11 cellular contexts compared by ENCODE assay signal in the genomic region with DNA sequence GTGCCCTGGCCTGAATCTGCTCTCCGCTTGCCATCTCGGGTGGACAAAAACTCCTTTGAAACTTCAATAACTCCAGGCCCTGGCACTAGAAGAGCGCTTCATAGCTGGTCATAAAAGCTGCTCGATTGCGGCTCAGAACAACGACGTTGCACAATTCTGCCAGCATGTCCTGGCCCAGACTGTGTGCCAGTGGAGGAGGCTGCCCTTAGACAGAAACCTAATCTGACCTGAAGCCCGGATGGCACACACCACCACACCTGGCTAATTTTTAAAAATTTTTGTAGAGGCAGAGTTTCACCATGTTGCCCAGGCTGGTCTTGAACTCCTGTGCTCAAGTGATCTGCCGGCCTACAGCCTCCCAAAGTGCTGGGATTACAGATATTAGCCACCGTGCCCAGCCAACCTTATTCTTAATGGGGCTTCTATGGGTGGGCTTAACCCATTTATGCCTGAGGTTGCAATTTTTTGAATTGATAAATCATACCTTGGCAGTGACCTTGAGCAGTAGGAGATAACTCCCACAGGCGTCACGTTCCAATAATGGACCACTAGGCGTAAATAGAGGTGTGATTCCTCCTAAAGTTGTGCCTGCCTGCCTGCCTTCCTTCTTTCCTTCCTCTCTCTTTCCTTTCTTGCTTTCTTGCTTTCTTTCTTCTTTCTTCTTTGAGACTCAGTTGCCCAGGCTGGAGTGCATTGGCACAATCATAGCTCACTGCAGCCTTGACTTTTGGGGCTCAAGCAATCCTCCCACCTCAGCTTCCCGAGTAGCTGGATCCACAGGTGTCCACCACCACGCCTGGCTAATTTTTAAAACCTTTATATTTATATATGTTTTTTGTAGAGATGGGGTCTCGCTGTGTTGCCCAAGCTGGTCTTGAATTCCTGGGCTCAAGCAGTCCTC. TPM values are rescaled to one million over a fixed set of nuclear protein-coding genes. Genes with fewer than 3 reads are reported as not detected.
DNase-seq lines count a peak whose midpoint lies in the region; ATAC-seq and TF ChIP-seq lines count a peak whose summit lies in the region.
"Had no signal": no experiment of that assay in that cellular context is flagged by ENCODE, and none has a peak within 500 bp of the region (broad histone marks: within the 10 kb centered on the region; RNA-seq: fewer than 3 reads in every experiment).

No MANE protein-coding gene starts in this region.

- intact Hi-C loops in left ventricle myocardium inferior (cut with micrococcal nuclease), result no loop called here
- intact Hi-C loops in heart right ventricle (cut with DNase I), result loop anchor here in 2 of 10 donors (5.0 kb wide), 2 partner anchors 46 to 91 kb away; partner anchors contain the start of genes GLYR1 (in 1 of the 2) and UBN1 (in 1 of the 2)

- peak overlapping the region; percentile 49 to 55 for H3K4me3 Mint-ChIP-seq in effector memory CD8-positive, alpha-beta T cell
- peak overlapping the region in 7 of 8 donors; percentile 41 to 84 (median 67) for H3K4me3 Mint-ChIP-seq in naive B cell

- peaks cover 42 to 73% of the 10 kb centered on the region in 2 donors for H3K27me3 Mint-ChIP-seq in effector memory CD8-positive, alpha-beta T cell
- peaks cover 12 to 54% (median 49%) of the 10 kb centered on the region in 3 donors for H3K27me3 Mint-ChIP-seq in naive B cell

- peak overlapping the region; percentile 70 for H3K27ac ChIP-seq in left ventricle myocardium inferior (replicated peaks)
- H3K27ac ChIP-seq in heart right ventricle, result peak overlapping the region in 1 of 10 donors; percentile 28
- H3K27ac ChIP-seq in urinary bladder (ENCODE audit: low read depth), result peak overlapping the region; percentile 54
- H3K27ac ChIP-seq: C4-2B had no signal

- no peaks in the 10 kb centered on the region for H3K36me3 ChIP-seq in left ventricle myocardium inferior
- H3K36me3 ChIP-seq in heart right ventricle, result no peaks in the 10 kb centered on the region
- no peaks in the 10 kb centered on the region for H3K36me3 ChIP-seq in urinary bladder (ENCODE audit: insufficient read depth)

- H3K4me3 ChIP-seq in left ventricle myocardium inferior (peak overlapping the region; percentile 71), heart right ventricle (peak overlapping the region in 2 of 10 donors; percentile 52 to 55), urinary bladder (ENCODE audit: low read depth, low read length) (no peak overlapping the region)

- H3K36me3 Mint-ChIP-seq in effector memory CD8-positive, alpha-beta T cell (ENCODE audit: insufficient read depth), result peaks cover 4% of the 10 kb centered on the region
- H3K36me3 Mint-ChIP-seq in naive B cell, result no peaks in the 10 kb centered on the region

- peaks cover 38% of the 10 kb centered on the region for H3K4me1 ChIP-seq in left ventricle myocardium inferior
- peaks cover 8 to 31% (median 25%) of the 10 kb centered on the region in 9 donors for H3K4me1 ChIP-seq in heart right ventricle
- H3K4me1 ChIP-seq in urinary bladder (ENCODE audit: insufficient read depth), result peaks cover 1% of the 10 kb centered on the region

- WGBS in heart right ventricle, 2 donors, result 83 to 88% methylated on average over 16 of the region's 16 CpGs
- 82% methylated on average over 16 of the region's 16 CpGs for WGBS in urinary bladder

- H3K27me3 ChIP-seq in left ventricle myocardium inferior (ENCODE audit: low read depth), result peaks cover 32% of the 10 kb centered on the region
- peaks cover 0 to 48% (median 18%) of the 10 kb centered on the region in 7 donors for H3K27me3 ChIP-seq in heart right ventricle

- H3K9me3 ChIP-seq in left ventricle myocardium inferior (replicated peaks), result no peaks in the 10 kb centered on the region
- H3K9me3 ChIP-seq in heart right ventricle, result no peaks in the 10 kb centered on the region

- no peaks in the 10 kb centered on the region for H3K9me3 Mint-ChIP-seq in effector memory CD8-positive, alpha-beta T cell
- peaks cover 0 to 4% (median 0%) of the 10 kb centered on the region in 7 donors for H3K9me3 Mint-ChIP-seq in naive B cell

- TF ChIP-seq CTCF in left ventricle myocardium inferior (IDR thresholded peaks at IDR 0.05; ENCODE audit: borderline replicate concordance) (no peak), heart right ventricle (IDR thresholded peaks at IDR 0.05) (no peak)

- no peak for DNase-seq in left ventricle myocardium inferior
- DNase-seq in heart right ventricle, result no peak
- DNase-seq in effector memory CD8-positive, alpha-beta T cell, result no peak
- DNase-seq in naive B cell, result no peak
- no peak for DNase-seq in NCI-H446 treated with DMSO at 0.1 percent for 48 hours (lab: John Stamatoyannopoulos, UW)
- no peak for DNase-seq in SHP77 treated with DMSO at 0.1 percent for 48 hours (lab: John Stamatoyannopoulos, UW)
- no peak for DNase-seq in middle frontal gyrus (ENCODE audit: extremely low spot score, low spot score)
- DNase-seq: effector CD8-positive, alpha-beta T cell had no signal

- no peak overlapping the region for H3K27ac Mint-ChIP-seq in effector memory CD8-positive, alpha-beta T cell
- peak overlapping the region in 1 of 6 donors; percentile 47 for H3K27ac Mint-ChIP-seq in naive B cell

- ATAC-seq in heart right ventricle (no peak), naive B cell (ENCODE audit: low read depth in 2 of 2) (no peak)
- ATAC-seq in effector memory CD8-positive, alpha-beta T cell (replicated peaks), result no peak

- H3K4me1 Mint-ChIP-seq in effector memory CD8-positive, alpha-beta T cell (ENCODE audit: low read depth in 2 of 2), result peaks cover 0 to 8% of the 10 kb centered on the region in 2 donors
- peaks cover 9 to 12% (median 12%) of the 10 kb centered on the region in 3 donors for H3K4me1 Mint-ChIP-seq in naive B cell

RNA-seq across cellular contexts. Expression of gene PPL, which starts 1.1 kb away (rescaled TPM):
- 7.6 TPM for total RNA-seq in left ventricle myocardium inferior
- 10 to 100 TPM in 2 of 10 donors, 1 to 10 TPM in 8; 5.5 to 19.3 (median 7.7) TPM for total RNA-seq in heart right ventricle
- polyA plus RNA-seq in heart right ventricle, result 1 to 10 TPM; 4.9 to 6.4 TPM
- 1 to 10 TPM in 2 of 6 donors, under 1 TPM in 3, not detected in 1; 0.05 to 1.3 (median 0.16) TPM for polyA plus RNA-seq in naive B cell (ENCODE audit: low read depth in 6 of 6)
- 10.1 TPM for total RNA-seq in urinary bladder
- polyA plus RNA-seq in urinary bladder, result 55.0 TPM
- total RNA-seq: mononuclear cell had no signal

RNA-seq across cellular contexts. Expression of gene SEC14L5, which starts 20.1 kb away (rescaled TPM):
- total RNA-seq in left ventricle myocardium inferior (15.5 TPM), heart right ventricle (10 to 100 TPM in 6 of 10 donors, 1 to 10 TPM in 4; 4.7 to 28.4 (median 12.9) TPM), urinary bladder (0.42 TPM)
- polyA plus RNA-seq in heart right ventricle (1 to 10 TPM in 1 of 2 donors, under 1 TPM in 1; 0.04 to 4.1 TPM), naive B cell (ENCODE audit: low read depth in 6 of 6) (under 1 TPM in 3 of 6 donors, not detected in 3; 0.08 to 0.48 (median 0.43) TPM), urinary bladder (0.48 TPM)
